In genomic region chr1:37446874-37447273, GRCh38 we compare ENCODE assay signal across 30 cellular contexts. TPM values are rescaled to one million over a fixed set of nuclear protein-coding genes. Genes with fewer than 3 reads are reported as not detected.
"Had no signal": no experiment of that assay in that cellular context is flagged by ENCODE, and none has a peak within 500 bp of the region (broad histone marks: within the 10 kb centered on the region; RNA-seq: fewer than 3 reads in every experiment).

No MANE protein-coding gene starts in this region.

- H3K4me1 Mint-ChIP-seq: nephron, neural progenitor cell had no signal

- DNase-seq: naive thymus-derived CD4-positive, alpha-beta T cell; natural killer cell; occipital lobe; ovary; posterior cingulate gyrus; psoas muscle; right cardiac atrium; right lobe of liver; sigmoid colon; stimulated activated CD4-positive, alpha-beta T cell treated with anti-CD3 and anti-CD28 coated beads, Interleukin-15, amount 100 ng/mL, for 24 hours; stimulated activated CD4-positive, alpha-beta T cell treated with anti-CD3 and anti-CD28 coated beads, Interleukin-2, amount 100 ng/mL, for 24 hours; stimulated activated CD4-positive, alpha-beta T cell treated with anti-CD3 and anti-CD28 coated beads, Interleukin-2, amount 100 ng/mL, for 48 hours; stimulated activated CD4-positive, alpha-beta T cell treated with anti-CD3 and anti-CD28 coated beads, Interleukin-4, amount 100 ng/mL, for 24 hours; stimulated activated naive CD4-positive, alpha-beta T cell treated with Interleukin-2 at 50 U/mL for 16 hours; stomach; testis; tibial artery; transverse colon; upper lobe of right lung; uterus had no signal

- H2AFZ ChIP-seq: neural progenitor cell, parathyroid adenoma had no signal

- H3K4me2 ChIP-seq: neural progenitor cell had no signal

- ATAC-seq: naive thymus-derived CD4-positive, alpha-beta T cell; natural killer cell; psoas muscle; right cardiac atrium; right lobe of liver; stimulated activated effector memory CD8-positive, alpha-beta T cell treated with anti-CD3 and anti-CD28 coated beads, Interleukin-12 subunit alpha, Interleukin-12 subunit beta, amount 100 ng/mL, for 72 hours had no signal

- H3K27me3 ChIP-seq: neural progenitor cell, ovary, right lobe of liver, testis had no signal

- H3K4me3 Mint-ChIP-seq: naive thymus-derived CD4-positive, alpha-beta T cell; natural killer cell; nephron; neural progenitor cell; stimulated activated effector memory CD8-positive, alpha-beta T cell treated with anti-CD3 and anti-CD28 coated beads, Interleukin-12 subunit alpha, Interleukin-12 subunit beta, amount 100 ng/mL, for 72 hours; stimulated activated naive CD8-positive, alpha-beta T cell treated with anti-CD3 and anti-CD28 coated beads, Interleukin-15, Interleukin-2, amounts not matched to agents 100 ng/mL and 50 ng/mL, for 24 hours; type B pancreatic cell had no signal

- H3K9me3 ChIP-seq: ovary, psoas muscle, right lobe of liver, sigmoid colon, stomach, suprapubic skin, testis, tibial artery, transverse colon, upper lobe of right lung, uterus had no signal

- H3K27ac ChIP-seq: neural progenitor cell, ovary, parathyroid adenoma, psoas muscle, right lobe of liver, sigmoid colon, stomach, suprapubic skin, testis, tibial artery, transverse colon, upper lobe of right lung, uterus had no signal

- H3K9ac ChIP-seq: neural progenitor cell, parathyroid adenoma had no signal

- H3K36me3 ChIP-seq: neural progenitor cell, ovary, right lobe of liver, sigmoid colon, stomach, suprapubic skin, tibial artery, transverse colon, upper lobe of right lung, uterus had no signal

- H3K27ac Mint-ChIP-seq: naive thymus-derived CD4-positive, alpha-beta T cell; nephron; neural progenitor cell; progenitor cell of endocrine pancreas; stimulated activated effector memory CD8-positive, alpha-beta T cell treated with anti-CD3 and anti-CD28 coated beads, Interleukin-12 subunit alpha, Interleukin-12 subunit beta, amount 100 ng/mL, for 72 hours; stimulated activated naive CD8-positive, alpha-beta T cell treated with anti-CD3 and anti-CD28 coated beads, Interleukin-15, Interleukin-2, amounts not matched to agents 100 ng/mL and 50 ng/mL, for 24 hours; type B pancreatic cell had no signal

- H3K4me3 ChIP-seq: neural progenitor cell, ovary, psoas muscle, right lobe of liver, sigmoid colon, stomach, suprapubic skin, testis, tibial artery, transverse colon, upper lobe of right lung, uterus had no signal

- H3K79me2 ChIP-seq: parathyroid adenoma had no signal

- H3K36me3 Mint-ChIP-seq: naive thymus-derived CD4-positive, alpha-beta T cell; natural killer cell; neural progenitor cell; stimulated activated effector memory CD8-positive, alpha-beta T cell treated with anti-CD3 and anti-CD28 coated beads, Interleukin-12 subunit alpha, Interleukin-12 subunit beta, amount 100 ng/mL, for 72 hours; type B pancreatic cell had no signal

- FAIRE-seq: small intestine had no signal

- H3K4me1 ChIP-seq: parathyroid adenoma, psoas muscle, right lobe of liver, sigmoid colon, testis, transverse colon, upper lobe of right lung, uterus had no signal

- H3K9me3 Mint-ChIP-seq: naive thymus-derived CD4-positive, alpha-beta T cell; natural killer cell; nephron; neural progenitor cell; stimulated activated effector memory CD8-positive, alpha-beta T cell treated with anti-CD3 and anti-CD28 coated beads, Interleukin-12 subunit alpha, Interleukin-12 subunit beta, amount 100 ng/mL, for 72 hours; stimulated activated naive CD8-positive, alpha-beta T cell treated with anti-CD3 and anti-CD28 coated beads, Interleukin-15, Interleukin-2, amounts not matched to agents 100 ng/mL and 50 ng/mL, for 24 hours; type B pancreatic cell had no signal

RNA-seq across cellular contexts. Expression of gene ZC3H12A, which starts 27.5 kb away (rescaled TPM):
- polyA plus RNA-seq: neural cell had no signal
